Comparison of ENCODE assay signal across 2 cellular contexts in the genomic region with DNA sequence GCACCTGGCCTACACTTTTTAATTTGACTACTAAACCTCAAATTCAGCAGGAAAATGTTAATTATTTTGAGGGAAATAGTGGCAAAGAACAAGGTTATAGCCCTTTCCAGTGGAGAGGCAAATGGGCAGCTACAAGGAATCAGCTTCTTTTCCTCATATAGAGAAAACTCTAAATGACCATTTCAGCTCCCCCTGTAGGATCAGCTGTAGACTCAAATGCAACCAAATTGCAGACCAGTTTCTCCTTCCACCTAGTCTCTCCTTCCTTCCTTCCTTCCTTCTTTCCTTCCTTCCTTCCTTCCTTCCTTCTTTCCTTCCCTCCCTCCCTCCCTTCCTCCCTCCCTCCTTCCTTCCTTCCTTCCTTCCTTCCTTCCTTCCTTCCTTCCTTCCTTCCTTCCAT.
TF ChIP-seq lines count a peak whose summit lies in the region.

No MANE protein-coding gene starts in this region.

TF ChIP-seq in GM23338, 12 proteins besides CTCF, POLR2A, EP300 and RAD21:
- no peak for TF ChIP-seq STAT1 (IDR thresholded peaks at IDR 0.05; ENCODE audit: unreplicated experiment)
- TF ChIP-seq ZNF331 (CRISPR knock-in tag; IDR thresholded peaks at IDR 0.05; ENCODE audit: low read depth) = no peak
- no peak for TF ChIP-seq ZNF114 (CRISPR knock-in tag; IDR thresholded peaks at IDR 0.05)
TF ChIP-seq in GM23338: peak in this region for 0.

TF ChIP-seq in IMR-90, 13 proteins besides CTCF, POLR2A, EP300 and RAD21:
- TF ChIP-seq CEBPB (IDR thresholded peaks at IDR 0.05; ENCODE audit: low read depth, low read length) = no peak
- TF ChIP-seq, protein P1, sequence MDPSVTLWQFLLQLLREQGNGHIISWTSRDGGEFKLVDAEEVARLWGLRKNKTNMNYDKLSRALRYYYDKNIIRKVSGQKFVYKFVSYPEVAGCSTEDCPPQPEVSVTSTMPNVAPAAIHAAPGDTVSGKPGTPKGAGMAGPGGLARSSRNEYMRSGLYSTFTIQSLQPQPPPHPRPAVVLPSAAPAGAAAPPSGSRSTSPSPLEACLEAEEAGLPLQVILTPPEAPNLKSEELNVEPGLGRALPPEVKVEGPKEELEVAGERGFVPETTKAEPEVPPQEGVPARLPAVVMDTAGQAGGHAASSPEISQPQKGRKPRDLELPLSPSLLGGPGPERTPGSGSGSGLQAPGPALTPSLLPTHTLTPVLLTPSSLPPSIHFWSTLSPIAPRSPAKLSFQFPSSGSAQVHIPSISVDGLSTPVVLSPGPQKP (IDR thresholded peaks at IDR 0.05; ENCODE audit: borderline replicate concordance, low read depth, low read length) = no peak
- TF ChIP-seq MAFK (IDR thresholded peaks at IDR 0.05; ENCODE audit: low read depth, low read length) = no peak
- no peak for TF ChIP-seq RFX5 (IDR thresholded peaks at IDR 0.05; ENCODE audit: low read depth, low read length)
- TF ChIP-seq RCOR1 (IDR thresholded peaks at IDR 0.05; ENCODE audit: insufficient replicate concordance, low read length) = no peak
- no peak for TF ChIP-seq FOS (IDR thresholded peaks at IDR 0.05; ENCODE audit: low read depth, low read length)
- no peak for TF ChIP-seq CHD1 (IDR thresholded peaks at IDR 0.05; ENCODE audit: low read depth, low read length)
- no peak for TF ChIP-seq MAZ (IDR thresholded peaks at IDR 0.05; ENCODE audit: borderline replicate concordance, low read depth, low read length)
- TF ChIP-seq, protein P2, sequence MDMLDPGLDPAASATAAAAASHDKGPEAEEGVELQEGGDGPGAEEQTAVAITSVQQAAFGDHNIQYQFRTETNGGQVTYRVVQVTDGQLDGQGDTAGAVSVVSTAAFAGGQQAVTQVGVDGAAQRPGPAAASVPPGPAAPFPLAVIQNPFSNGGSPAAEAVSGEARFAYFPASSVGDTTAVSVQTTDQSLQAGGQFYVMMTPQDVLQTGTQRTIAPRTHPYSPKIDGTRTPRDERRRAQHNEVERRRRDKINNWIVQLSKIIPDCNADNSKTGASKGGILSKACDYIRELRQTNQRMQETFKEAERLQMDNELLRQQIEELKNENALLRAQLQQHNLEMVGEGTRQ (IDR thresholded peaks at IDR 0.05; ENCODE audit: low read depth, low read length) = no peak
- TF ChIP-seq BHLHE40 (IDR thresholded peaks at IDR 0.05; ENCODE audit: low read depth, low read length) = no peak
- TF ChIP-seq NFE2L2 (IDR thresholded peaks at IDR 0.05; ENCODE audit: low read depth, low read length) = no peak
- no peak for TF ChIP-seq MXI1 (IDR thresholded peaks at IDR 0.05; ENCODE audit: borderline replicate concordance, low read depth, low read length)
- no peak for TF ChIP-seq SMC3 (IDR thresholded peaks at IDR 0.05; ENCODE audit: low read depth, low read length)
